30 cellular contexts compared by ENCODE assay signal in genomic region chr6:167426074-167426473, GRCh38.
"Had no signal": no experiment of that assay in that cellular context is flagged by ENCODE, and none has a peak within 500 bp of the region (broad histone marks: within the 10 kb centered on the region; RNA-seq: fewer than 3 reads in every experiment).

No MANE protein-coding gene starts in this region.

- H3K79me2 ChIP-seq: parathyroid adenoma had no signal

- DNase-seq: activated CD4-positive, alpha-beta memory T cell treated with anti-CD3 and anti-CD28 coated beads for 36 hours; activated CD4-positive, alpha-beta T cell treated with anti-CD3 and anti-CD28 coated beads, Interleukin-2, amount 10 ng/mL, durations not matched to agents 24 days and 14 days; activated CD4-positive, CD25-positive, alpha-beta regulatory T cell treated with anti-CD3 and anti-CD28 coated beads, Interleukin-2, amount 50 U/mL, for 72 hours; activated CD8-positive, alpha-beta memory T cell treated with anti-CD3 and anti-CD28 coated beads, Interleukin-2, amount 50 U/mL, for 4 hours; activated effector memory CD4-positive, alpha-beta T cell treated with anti-CD3 and anti-CD28 coated beads, Interleukin-2, amount 50 U/mL, for 16 hours; activated naive CD4-positive, alpha-beta T cell treated with anti-CD3 and anti-CD28 coated beads for 36 hours; activated naive CD8-positive, alpha-beta T cell treated with anti-CD3 and anti-CD28 coated beads for 36 hours; activated T-cell treated with anti-CD3 and anti-CD28 coated beads, Interleukin-2, amount 50 U/mL, for 1 hour; adrenal gland; aorta; body of pancreas; dermis blood vessel endothelial cell; effector CD4-positive, alpha-beta T cell; left cardiac atrium; midbrain; naive thymus-derived CD4-positive, alpha-beta T cell; nucleus accumbens; psoas muscle; spleen; stimulated activated naive CD4-positive, alpha-beta T cell; T-helper 9 cell; tibial artery; WERI-Rb-1 had no signal

- H2AFZ ChIP-seq: parathyroid adenoma had no signal

- H3K36me3 ChIP-seq: adrenal gland, right atrium auricular region, spleen, suprapubic skin, tibial artery, WERI-Rb-1 had no signal

- FAIRE-seq: colon, frontal cortex, islet of Langerhans, TTC549 had no signal

- H3K27ac ChIP-seq: adrenal gland, body of pancreas, parathyroid adenoma, psoas muscle, right atrium auricular region, spleen, suprapubic skin, tibial artery, WERI-Rb-1 had no signal

- ATAC-seq: body of pancreas; naive thymus-derived CD4-positive, alpha-beta T cell; psoas muscle had no signal

- H3K9ac ChIP-seq: parathyroid adenoma had no signal

- H3K9me3 ChIP-seq: adrenal gland, psoas muscle, suprapubic skin, tibial artery had no signal

- H3K4me3 ChIP-seq: adrenal gland, body of pancreas, psoas muscle, right atrium auricular region, spleen, suprapubic skin, tibial artery had no signal

- H3K4me1 ChIP-seq: adrenal gland, parathyroid adenoma, psoas muscle, right atrium auricular region, spleen, suprapubic skin, tibial artery had no signal

- H3K27me3 ChIP-seq: adrenal gland, body of pancreas, right atrium auricular region, suprapubic skin had no signal
